8 cellular contexts compared by ENCODE assay signal in the genomic region with DNA sequence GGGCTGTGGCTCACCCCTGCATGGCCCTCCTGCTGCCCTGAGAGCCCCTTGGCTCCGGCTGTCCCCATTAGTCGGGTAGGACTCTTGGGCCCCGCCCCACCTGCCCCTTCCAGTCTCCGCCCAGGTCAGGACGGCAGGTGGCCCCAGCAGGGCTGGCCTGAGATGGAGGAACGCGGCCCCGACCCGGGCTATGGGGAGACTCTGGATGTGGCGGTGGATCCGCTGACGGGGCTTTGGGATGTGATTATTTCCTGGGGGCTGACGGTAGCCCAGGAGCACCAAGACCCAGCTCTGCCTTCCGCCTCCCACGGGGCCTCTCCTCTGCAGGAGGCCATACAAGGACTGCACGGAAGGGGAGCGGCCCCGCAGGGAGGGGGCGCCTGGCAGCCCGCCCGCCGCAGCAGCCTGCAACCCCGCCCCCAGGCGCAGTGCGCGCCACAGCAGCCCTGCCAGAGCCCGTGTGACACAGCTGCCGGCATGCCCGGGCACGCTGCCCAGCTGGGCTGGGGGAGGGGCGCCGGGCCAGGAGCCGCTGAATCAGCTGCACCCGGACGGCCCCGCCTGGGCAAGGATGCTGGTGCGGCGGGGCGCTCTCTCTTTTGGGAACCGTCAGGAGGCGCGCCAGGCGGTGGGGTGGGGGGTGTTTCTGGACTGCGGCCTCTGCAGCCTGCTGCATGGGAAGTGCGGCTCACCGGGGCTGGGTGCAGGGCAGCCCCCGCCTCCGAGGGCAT.
DNase-seq lines count a peak whose midpoint lies in the region; ATAC-seq and TF ChIP-seq lines count a peak whose summit lies in the region.

No MANE protein-coding gene starts in this region.

- TF ChIP-seq CTCF in AG10803 (conservative IDR thresholded peaks at IDR 0.05; ENCODE audit: low read length), result 0 out of 2 replicates have a peak, but pooled peaks have one; percentile 6

- peak overlapping the region; percentile 17; the same call in 1 of the 2 replicates for H3K4me3 ChIP-seq in AG10803 (ENCODE audit: low read length)

- DNase-seq in AG10803 (ENCODE audit: low read depth) (peak; percentile 86), NCI-H345 (lab: John Stamatoyannopoulos, UW) (peak; percentile 97), cerebellar cortex (ENCODE audit: low spot score) (peak; percentile 28), kidney tubule cell (ENCODE audit: low spot score) (peak; percentile 95)
- DNase-seq in activated CD4-positive, CD25-positive, alpha-beta regulatory T cell treated with anti-CD3 and anti-CD28 coated beads, Interleukin-2, amount 50 U/mL, for 72 hours, result peak; percentile 94
- DNase-seq in stimulated activated CD4-positive, alpha-beta T cell treated with anti-CD3 and anti-CD28 coated beads, Interleukin-1b, Interleukin-23, amount 100 ng/mL, for 4 hours (ENCODE audit: low read depth in 2 of 2), result peak; percentile 81 to 90

- ATAC-seq in GM19043 (IDR thresholded peaks at IDR 0.05; ENCODE audit: low read depth, unreplicated experiment), result peak; percentile 71
- peak; percentile 76 for ATAC-seq in HG03280 (IDR thresholded peaks at IDR 0.05; ENCODE audit: unreplicated experiment)

Comparison
In these comparisons a context has a peak if more than half of its experiments do, and no peak if none do; other contexts are left out.
1. Peak in every context shown above with its lines: DNase-seq, ATAC-seq and H3K4me3 ChIP-seq.
2. DNase-seq: peak in every context shown above with its lines; median percentile 97 in NCI-H345; 95 in kidney tubule cell; 94 in activated CD4-positive, CD25-positive, alpha-beta regulatory T cell treated with anti-CD3 and anti-CD28 coated beads, Interleukin-2, amount 50 U/mL, for 72 hours; 86 in AG10803; 86 in stimulated activated CD4-positive, alpha-beta T cell treated with anti-CD3 and anti-CD28 coated beads, Interleukin-1b, Interleukin-23, amount 100 ng/mL, for 4 hours; 28 in cerebellar cortex.